In genomic region chr22:50250555-50251471, GRCh38 we compare ENCODE assay signal across 8 cellular contexts. TPM values are rescaled to one million over a fixed set of nuclear protein-coding genes. Genes with fewer than 3 reads are reported as not detected.
DNase-seq lines count a peak whose midpoint lies in the region; ATAC-seq and TF ChIP-seq lines count a peak whose summit lies in the region.

A gene with protein sequence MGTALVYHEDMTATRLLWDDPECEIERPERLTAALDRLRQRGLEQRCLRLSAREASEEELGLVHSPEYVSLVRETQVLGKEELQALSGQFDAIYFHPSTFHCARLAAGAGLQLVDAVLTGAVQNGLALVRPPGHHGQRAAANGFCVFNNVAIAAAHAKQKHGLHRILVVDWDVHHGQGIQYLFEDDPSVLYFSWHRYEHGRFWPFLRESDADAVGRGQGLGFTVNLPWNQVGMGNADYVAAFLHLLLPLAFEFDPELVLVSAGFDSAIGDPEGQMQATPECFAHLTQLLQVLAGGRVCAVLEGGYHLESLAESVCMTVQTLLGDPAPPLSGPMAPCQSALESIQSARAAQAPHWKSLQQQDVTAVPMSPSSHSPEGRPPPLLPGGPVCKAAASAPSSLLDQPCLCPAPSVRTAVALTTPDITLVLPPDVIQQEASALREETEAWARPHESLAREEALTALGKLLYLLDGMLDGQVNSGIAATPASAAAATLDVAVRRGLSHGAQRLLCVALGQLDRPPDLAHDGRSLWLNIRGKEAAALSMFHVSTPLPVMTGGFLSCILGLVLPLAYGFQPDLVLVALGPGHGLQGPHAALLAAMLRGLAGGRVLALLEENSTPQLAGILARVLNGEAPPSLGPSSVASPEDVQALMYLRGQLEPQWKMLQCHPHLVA (minus strand): TSS chr22:50251265. CDS start chr22:50251032, 233 bp downstream.

- no TSS peak for BruUV-seq in IMR-90 (replicated peaks; lab: Mats Ljungman, UMichigan)

- H2BK20ac ChIP-seq in IMR-90 (ENCODE audit: low read depth, low read length), result no peak within 1 kb of the TSS

- H3K36me3 ChIP-seq in IMR-90 (ENCODE audit: control insufficient read depth, insufficient read depth, low read length) (peaks cover 41% of the 10 kb centered on the region), SU-DHL-6 (ENCODE audit: low read length) (no peaks in the 10 kb centered on the region), heart right ventricle (peaks cover 0 to 41% (median 0%) of the 10 kb centered on the region in 9 donors)

- H3K27ac ChIP-seq in IMR-90 (ENCODE audit: insufficient read depth, low read length) (peak within 1 kb of the TSS; percentile 28), SU-DHL-6 (ENCODE audit: low read depth, low read length) (peak within 1 kb of the TSS; percentile 74), heart right ventricle (peak within 1 kb of the TSS; percentile 19 to 85 (median 72))

- H3K4me3 ChIP-seq in IMR-90 (ENCODE audit: insufficient read depth, low read depth, low read length) (peak within 1 kb of the TSS; percentile 88), SU-DHL-6 (ENCODE audit: insufficient read depth, low read length, poor library complexity, severe bottlenecking) (peak within 1 kb of the TSS; percentile 85), heart right ventricle (peak within 1 kb of the TSS; percentile 52 to 94 (median 77))

- H4K20me1 ChIP-seq in IMR-90 (ENCODE audit: insufficient read depth, low read length), result peaks cover 21% of the 10 kb centered on the region
- H4K20me1 ChIP-seq in SU-DHL-6 (ENCODE audit: low read depth, low read length), result no peaks in the 10 kb centered on the region

- H3K27me3 ChIP-seq in IMR-90 (ENCODE audit: control insufficient read depth, insufficient read depth, low read length), result no peaks in the 10 kb centered on the region
- no peaks in the 10 kb centered on the region for H3K27me3 ChIP-seq in SU-DHL-6 (ENCODE audit: low read length)
- no peaks in the 10 kb centered on the region for H3K27me3 ChIP-seq in heart right ventricle

- H3K9me3 ChIP-seq in IMR-90 (ENCODE audit: control insufficient read depth, insufficient read depth, low read length) (no peaks in the 10 kb centered on the region), SU-DHL-6 (ENCODE audit: insufficient read depth, low read length) (no peaks in the 10 kb centered on the region), heart right ventricle (no peaks in the 10 kb centered on the region)

- no peaks in the 10 kb centered on the region for H3K9me2 ChIP-seq in SU-DHL-6 (replicated peaks; ENCODE audit: insufficient read depth, low read length)

- WGBS in IMR-90 (ENCODE audit: extremely low coverage in 2 of 2, insufficient read length in 1 of 2), 2 experiments, result 2% methylated on average over 53 of the region's 80 CpGs; no CpG with 5 or more reads in 1 of the 2 experiments
- 1 to 2% methylated on average over 69 to 80 of the region's 80 CpGs for WGBS in heart right ventricle, 2 donors

- dilution Hi-C loops in IMR-90 (cut with HindIII; ENCODE audit: low sequenced_read_pairs, unreplicated experiment), result no loop called here

- ATAC-seq in GM19351 (IDR thresholded peaks at IDR 0.05; ENCODE audit: unreplicated experiment), result peak; percentile 65
- ATAC-seq in IMR-90 (ENCODE audit: low read depth), result peak; percentile 84
- peak; percentile 64 to 86 (median 74) for ATAC-seq in heart right ventricle
- no peak for ATAC-seq in HG02970 (IDR thresholded peaks at IDR 0.05; ENCODE audit: low FRiP score, unreplicated experiment)

- DNase-seq in CD1c-positive myeloid dendritic cell (ENCODE audit: extremely low spot score) (peak; percentile 92), IMR-90 (peak; percentile 74), heart right ventricle (peak; percentile 69 to 85), renal cortical epithelial cell (ENCODE audit: low read depth) (peak; percentile 19)
- DNase-seq in activated naive CD8-positive, alpha-beta T cell treated with anti-CD3 and anti-CD28 coated beads, Interleukin-2, amount 50 U/mL, for 16 hours (ENCODE audit: low read depth, low spot score), result peak; percentile 64

- TF ChIP-seq POLR2A in IMR-90 (IDR thresholded peaks at IDR 0.05; ENCODE audit: low read depth, low read length), result no peak

- peak within 1 kb of the TSS; percentile 94 for H2AK9ac ChIP-seq in IMR-90 (replicated peaks; ENCODE audit: low read depth, low read length, poor library complexity)

- H2BK5ac ChIP-seq in IMR-90 (ENCODE audit: low read depth, low read length, poor library complexity, severe bottlenecking), result peak within 1 kb of the TSS; percentile 56

- peak within 1 kb of the TSS; percentile 8 for H4K5ac ChIP-seq in IMR-90 (ENCODE audit: low read depth, low read length)

- peak within 1 kb of the TSS; percentile 64 for H3K4me2 ChIP-seq in IMR-90 (ENCODE audit: low read depth, low read length)
- peak within 1 kb of the TSS; percentile 76 for H3K4me2 ChIP-seq in SU-DHL-6 (ENCODE audit: low read depth, low read length, poor library complexity, severe bottlenecking)

- H4K8ac ChIP-seq in IMR-90 (ENCODE audit: low read depth in 2 of 2, low read length in 2 of 2), result peak within 1 kb of the TSS; percentile 39 to 62; a peak in 3 of 4 replicates

- in situ Hi-C loops in IMR-90 (cut with MboI; ENCODE audit: low sequenced_read_pairs), result loop anchor here (5.0 kb wide), 1 partner anchor 76 kb away; the partner anchor contains the start of gene DENND6B

- no peak within 1 kb of the TSS; the same call in 1 of the 2 replicates for H3K18ac ChIP-seq in IMR-90 (ENCODE audit: low read depth, low read length)

- TF ChIP-seq CTCF in IMR-90 (conservative IDR thresholded peaks at IDR 0.05; ENCODE audit: low read depth, low read length) (no peak), SU-DHL-6 (IDR thresholded peaks at IDR 0.05; ENCODE audit: insufficient read depth, low read length, poor library complexity, severe bottlenecking) (no peak), heart right ventricle (IDR thresholded peaks at IDR 0.05) (no peak)

- peaks cover 9 to 39% of the 10 kb centered on the region in 2 experiments; a peak in 3 of 4 replicates for H3K79me1 ChIP-seq in IMR-90 (ENCODE audit: low read depth in 1 of 2, low read length in 2 of 2)

- intact Hi-C loops in IMR-90 (cut with micrococcal nuclease) (no loop called here), heart right ventricle (cut with DNase I) (loop anchor here in 7 of 10 donors (5.0 kb wide), 4 partner anchors 76 to 246 kb away; partner anchors contain the start of genes DENND6B (in 3 of the 7) and PPP6R2 (in 2 of the 7))

- POLR2A ChIA-PET in IMR-90 (lab: Charles Lee; ENCODE audit: unreplicated experiment), result interaction anchor here (0.6 to 1.0 kb wide), 3 partner anchors 78 to 176 kb away, joined by 3 to 9 read pairs (median 6); no protein-coding TSS in a partner anchor

- H2BK120ac ChIP-seq in IMR-90 (ENCODE audit: low read depth, low read length), result no peak within 1 kb of the TSS

- 0 out of 2 replicates have a peak, but pooled peaks cover 7% of the 10 kb centered on the region for H3K79me2 ChIP-seq in SU-DHL-6 (ENCODE audit: insufficient read depth, low read length)

- H4K91ac ChIP-seq in IMR-90 (ENCODE audit: insufficient read depth, low read depth, low read length), result peak within 1 kb of the TSS; percentile 52

- peak within 1 kb of the TSS; percentile 91 for H3K14ac ChIP-seq in IMR-90 (replicated peaks; ENCODE audit: low read depth, low read length)

- peak within 1 kb of the TSS; percentile 90 for H3K23ac ChIP-seq in IMR-90 (ENCODE audit: low read depth, low read length)

- H2AFZ ChIP-seq in IMR-90 (replicated peaks; ENCODE audit: low read length, poor library complexity) (peak within 1 kb of the TSS; percentile 93), SU-DHL-6 (ENCODE audit: low read depth, low read length, severe bottlenecking) (peak within 1 kb of the TSS; percentile 18)

- CTCF ChIA-PET in IMR-90 (lab: Yijun Ruan, JAX), result interaction anchor here (1.0 to 1.2 kb wide), 2 partner anchors 10 to 91 kb away, joined by 3 to 7 read pairs; partner anchors contain the start of gene MAPK12

- 0 out of 2 replicates have a peak, but pooled peaks cover 3% of the 10 kb centered on the region for H3K9me1 ChIP-seq in IMR-90 (ENCODE audit: insufficient read depth, low read length)

- H3K4me1 ChIP-seq in IMR-90 (ENCODE audit: control insufficient read depth, insufficient read depth, low read length) (peaks cover 12% of the 10 kb centered on the region), heart right ventricle (peaks cover 13 to 48% (median 33%) of the 10 kb centered on the region in 9 donors)

- no peak for TF ChIP-seq RAD21 in IMR-90 (IDR thresholded peaks at IDR 0.05; ENCODE audit: low read length)

- H3K56ac ChIP-seq in IMR-90 (ENCODE audit: extremely low read depth, insufficient read depth, low read length), result peak within 1 kb of the TSS; percentile 36; the same call in 1 of the 2 replicates

- peaks cover 18% of the 10 kb centered on the region; the same call in 1 of the 2 replicates for H3F3A ChIP-seq in SU-DHL-6 (ENCODE audit: insufficient read depth)

- H3K4ac ChIP-seq in IMR-90 (ENCODE audit: low read depth, low read length), result peak within 1 kb of the TSS; percentile 91

- no peak within 1 kb of the TSS for H2BK15ac ChIP-seq in IMR-90 (ENCODE audit: low read depth, low read length)

- peak within 1 kb of the TSS; percentile 77 for H2AK5ac ChIP-seq in IMR-90 (ENCODE audit: low read depth, low read length)

- H3K9ac ChIP-seq in IMR-90 (ENCODE audit: low read depth, low read length), result peak within 1 kb of the TSS; percentile 82
- peak within 1 kb of the TSS; percentile 87 for H3K9ac ChIP-seq in SU-DHL-6 (ENCODE audit: low read length)

TF ChIP-seq in IMR-90, 13 proteins besides CTCF, POLR2A, EP300 and RAD21:
- TF ChIP-seq MXI1 (IDR thresholded peaks at IDR 0.05; ENCODE audit: borderline replicate concordance, low read depth, low read length), result peak; percentile 76
- no peak for TF ChIP-seq BHLHE40 (IDR thresholded peaks at IDR 0.05; ENCODE audit: low read depth, low read length)
- TF ChIP-seq MAZ (IDR thresholded peaks at IDR 0.05; ENCODE audit: borderline replicate concordance, low read depth, low read length), result peak; percentile 44; the same call in 1 of the 2 replicates

RNA-seq across cellular contexts. Expression of the gene that starts here (rescaled TPM):
- 3.6 and 3.9 TPM in 2 replicates for total RNA-seq in IMR-90 (2012; rRNA removed)
- 35.2 and 35.7 TPM in 2 replicates for polyA plus RNA-seq in IMR-90 (2012; rRNA removed)
- polyA plus RNA-seq in IMR-90 (2012; cell fraction: cytosol; rRNA removed), result 18.7 and 22.6 TPM in 2 replicates
- polyA plus RNA-seq in IMR-90 (2012; cell fraction: nucleus; rRNA removed; ENCODE audit: low replicate concordance), result 264 and 926 TPM in 2 replicates
- 10 to 100 TPM in 6 of 10 donors, 1 to 10 TPM in 4; 7.1 to 16.7 (median 10.3) TPM for total RNA-seq in heart right ventricle
- polyA plus RNA-seq in heart right ventricle, result 10 to 100 TPM in 1 of 2 donors, 1 to 10 TPM in 1; 7.9 to 20.3 TPM
- total RNA-seq in renal cortical epithelial cell, result 19.8 and 48.9 TPM in 2 replicates

Comparison
In these comparisons a context has a peak if more than half of its experiments do, and no peak if none do; other contexts are left out.
1. DNase-seq: peak in every context shown above with its lines; median percentile 92 in CD1c-positive myeloid dendritic cell; 77 in heart right ventricle; 74 in IMR-90; 64 in activated naive CD8-positive, alpha-beta T cell treated with anti-CD3 and anti-CD28 coated beads, Interleukin-2, amount 50 U/mL, for 16 hours; 19 in renal cortical epithelial cell.